Comparison of ENCODE assay signal across 8 cellular contexts in genomic region chr15:74995779-74996765, GRCh38. TPM values are rescaled to one million over a fixed set of nuclear protein-coding genes. Genes with fewer than 3 reads are reported as not detected.
DNase-seq lines count a peak whose midpoint lies in the region; ATAC-seq and TF ChIP-seq lines count a peak whose summit lies in the region.

No MANE protein-coding gene starts in this region.

- H3K4me1 Mint-ChIP-seq in activated CD8-positive, alpha-beta T cell treated with anti-CD3 and anti-CD28 coated beads for 36 hours (ENCODE audit: low read depth): peaks cover 10% of the 10 kb centered on the region

- H3K27ac ChIP-seq in BLaER1 (peak overlapping the region; percentile 66), rectal smooth muscle tissue (ENCODE audit: low read depth, low read length) (no peak overlapping the region)

- H3K27me3 ChIP-seq in BLaER1 (no peaks in the 10 kb centered on the region; the same call in 1 of the 2 replicates), rectal smooth muscle tissue (ENCODE audit: control insufficient read depth, insufficient read depth, low read length) (peaks cover 17% of the 10 kb centered on the region)

- TF ChIP-seq CTCF in activated CD8-positive, alpha-beta T cell treated with anti-CD3 and anti-CD28 coated beads for 36 hours (IDR thresholded peaks at IDR 0.05): no peak

- H3K36me3 ChIP-seq in BLaER1 (no peaks in the 10 kb centered on the region), rectal smooth muscle tissue (ENCODE audit: control insufficient read depth, insufficient read depth, low read length) (no peaks in the 10 kb centered on the region)

- no peaks in the 10 kb centered on the region for H3K9me3 Mint-ChIP-seq in activated CD8-positive, alpha-beta T cell treated with anti-CD3 and anti-CD28 coated beads for 36 hours

- H3K4me2 ChIP-seq in BLaER1: peak overlapping the region; percentile 94

- H3K4me1 ChIP-seq in BLaER1: peaks cover 22% of the 10 kb centered on the region
- H3K4me1 ChIP-seq in rectal smooth muscle tissue (ENCODE audit: control insufficient read depth, insufficient read depth, low read length): peaks cover 2% of the 10 kb centered on the region

- peaks cover 40% of the 10 kb centered on the region for H3K27me3 Mint-ChIP-seq in activated CD8-positive, alpha-beta T cell treated with anti-CD3 and anti-CD28 coated beads for 36 hours

- H3K36me3 Mint-ChIP-seq in activated CD8-positive, alpha-beta T cell treated with anti-CD3 and anti-CD28 coated beads for 36 hours (ENCODE audit: low read depth): no peaks in the 10 kb centered on the region

- H3K4me3 ChIP-seq in BLaER1 (peak overlapping the region; percentile 75), rectal smooth muscle tissue (ENCODE audit: low read length) (peak overlapping the region; percentile 79)
- H3K4me3 ChIP-seq in Jurkat, Clone E6-1 (ENCODE audit: low read length): peak overlapping the region; percentile 68

- POLR2A ChIA-PET in activated CD8-positive, alpha-beta T cell treated with anti-CD3 and anti-CD28 coated beads for 36 hours (lab: Charles Lee): interaction anchor here (1.2 to 2.2 kb wide), 4 partner anchors 27 to 45 kb away, joined by 3 to 7 read pairs (median 4); partner anchors contain the start of genes PPCDC and RPP25

- H3K9ac ChIP-seq in BLaER1 (peak overlapping the region; percentile 74), rectal smooth muscle tissue (ENCODE audit: low read length) (no peak overlapping the region)

- peak overlapping the region; percentile 68 for H3K4me3 Mint-ChIP-seq in activated CD8-positive, alpha-beta T cell treated with anti-CD3 and anti-CD28 coated beads for 36 hours

- H4K20me1 ChIP-seq in BLaER1: no peaks in the 10 kb centered on the region

- CTCF ChIA-PET in activated CD8-positive, alpha-beta T cell treated with anti-CD3 and anti-CD28 coated beads for 36 hours (lab: Charles Lee): interaction anchor here (0.7 to 1.2 kb wide), 2 partner anchors 39 to 46 kb away, joined by 3 read pairs; no protein-coding TSS in a partner anchor

- DNase-seq in Jurkat, Clone E6-1 (ENCODE audit: low read depth, low spot score): no peak
- DNase-seq in activated CD8-positive, alpha-beta T cell treated with anti-CD3 and anti-CD28 coated beads for 36 hours: no peak
- DNase-seq in left cardiac atrium: peak; percentile 40
- no peak for DNase-seq in DMS153 (lab: John Stamatoyannopoulos, UW)
- DNase-seq in kidney tubule cell (ENCODE audit: low spot score): no peak

- H3K9me3 ChIP-seq in BLaER1: no peaks in the 10 kb centered on the region

- ATAC-seq in activated CD8-positive, alpha-beta T cell treated with anti-CD3 and anti-CD28 coated beads for 36 hours: no peak
- ATAC-seq in left cardiac atrium (peak in 1 of 2 donors; percentile 18), GM18867 (IDR thresholded peaks at IDR 0.05; ENCODE audit: unreplicated experiment) (no peak)

- no peak overlapping the region for H3K27ac Mint-ChIP-seq in activated CD8-positive, alpha-beta T cell treated with anti-CD3 and anti-CD28 coated beads for 36 hours

- intact Hi-C loops in activated CD8-positive, alpha-beta T cell treated with anti-CD3 and anti-CD28 coated beads for 36 hours (cut with micrococcal nuclease): no loop called here
- intact Hi-C loops in left cardiac atrium (cut with DNase I): no loop called here

RNA-seq across cellular contexts. Expression of gene SCAMP5, which starts 0.7 kb away (rescaled TPM):
- 11.7 TPM for polyA plus RNA-seq in Jurkat, Clone E6-1 (2012; ENCODE audit: insufficient read depth, insufficient read length)
- total RNA-seq in activated CD8-positive, alpha-beta T cell treated with anti-CD3 and anti-CD28 coated beads for 36 hours: 1 to 10 TPM in 1 of 2 experiments, under 1 TPM in 1; 0.65 to 1.1 TPM
- total RNA-seq in left cardiac atrium: 1 to 10 TPM; 4.5 to 5.7 TPM

RNA-seq across cellular contexts. Expression of gene PPCDC, which starts 27.3 kb away (rescaled TPM):
- 22.0 TPM for polyA plus RNA-seq in Jurkat, Clone E6-1 (2012; ENCODE audit: insufficient read depth, insufficient read length)
- total RNA-seq in activated CD8-positive, alpha-beta T cell treated with anti-CD3 and anti-CD28 coated beads for 36 hours: 10 to 100 TPM; 25.7 to 26.6 TPM
- total RNA-seq in left cardiac atrium: 1 to 10 TPM; 5.9 to 6.8 TPM

RNA-seq across cellular contexts. Expression of gene RPP25, which starts 39.5 kb away (rescaled TPM):
- polyA plus RNA-seq in Jurkat, Clone E6-1 (2012; ENCODE audit: insufficient read depth, insufficient read length): 2.8 TPM
- total RNA-seq in activated CD8-positive, alpha-beta T cell treated with anti-CD3 and anti-CD28 coated beads for 36 hours: 1 to 10 TPM; 7.0 to 7.2 TPM
- 1 to 10 TPM; 6.3 to 6.6 TPM for total RNA-seq in left cardiac atrium

RNA-seq across cellular contexts. Expression of gene COX5A, which starts 58.2 kb away (rescaled TPM):
- polyA plus RNA-seq in Jurkat, Clone E6-1 (2012; ENCODE audit: insufficient read depth, insufficient read length): 551 TPM
- total RNA-seq in activated CD8-positive, alpha-beta T cell treated with anti-CD3 and anti-CD28 coated beads for 36 hours: 100 to 1,000 TPM; 342 TPM
- 100 to 1,000 TPM; 817 to 989 TPM for total RNA-seq in left cardiac atrium
